35 cellular contexts compared by ENCODE assay signal in genomic region chr6:18031189-18031588, GRCh38.
"Had no signal": no experiment of that assay in that cellular context is flagged by ENCODE, and none has a peak within 500 bp of the region (broad histone marks: within the 10 kb centered on the region; RNA-seq: fewer than 3 reads in every experiment).

No MANE protein-coding gene starts in this region.

- H3K4me3 ChIP-seq: MG63 had no signal

- H3K36me3 ChIP-seq: MG63 had no signal

- H3K9me3 ChIP-seq: MG63 had no signal

- DNase-seq: MG63, MM.1S, MV-4-11, NCI-H1048, NCI-H1092, NCI-H1092 treated with DMSO at 0.1 percent for 48 hours, NCI-H1105, NCI-H1105 treated with DMSO at 0.1 percent for 48 hours, NCI-H1417, NCI-H1417 treated with DMSO at 0.1 percent for 48 hours, NCI-H1436, NCI-H1436 treated with DMSO at 0.1 percent for 48 hours, NCI-H146, NCI-H1694, NCI-H1694 treated with DMSO at 0.1 percent for 48 hours, NCI-H187, NCI-H187 treated with DMSO at 0.1 percent for 48 hours, NCI-H1930, NCI-H2029, NCI-H2029 treated with DMSO at 0.1 percent for 48 hours, NCI-H2081, NCI-H2081 treated with DMSO at 0.1 percent for 48 hours, NCI-H2107, NCI-H2171, NCI-H2171 treated with DMSO at 0.1 percent for 48 hours, NCI-H2227 treated with DMSO at 0.1 percent for 48 hours, NCI-H226, NCI-H345, NCI-H446, NCI-H446 treated with DMSO at 0.1 percent for 48 hours, NCI-H510A, NCI-H510A treated with DMSO at 0.1 percent for 48 hours, NCI-H524, NCI-H524 treated with DMSO at 0.1 percent for 48 hours, NCI-H526 had no signal

- H3K27me3 ChIP-seq: MG63 had no signal
